In genomic region chrX:80431502-80431832, GRCh38 we compare ENCODE assay signal across 35 cellular contexts. TPM values are rescaled to one million over a fixed set of nuclear protein-coding genes. Genes with fewer than 3 reads are reported as not detected.
"Had no signal": no experiment of that assay in that cellular context is flagged by ENCODE, and none has a peak within 500 bp of the region (broad histone marks: within the 10 kb centered on the region; RNA-seq: fewer than 3 reads in every experiment).

No MANE protein-coding gene starts in this region.

- DNase-seq: effector memory CD8-positive, alpha-beta T cell; esophagus squamous epithelium; heart left ventricle; kidney; midbrain; naive thymus-derived CD4-positive, alpha-beta T cell; stimulated activated CD4-positive, alpha-beta T cell treated with anti-CD3 and anti-CD28 coated beads, Interleukin-2, amount 100 ng/mL, for 24 hours; stimulated activated CD4-positive, alpha-beta T cell treated with anti-CD3 and anti-CD28 coated beads, Interleukin-4, amount 100 ng/mL, for 24 hours; substantia nigra; testis; tibial artery had no signal

- H3K27ac ChIP-seq: esophagus squamous epithelium, gastrocnemius medialis, heart left ventricle, hepatocyte, neural progenitor cell, parathyroid adenoma, right atrium auricular region, tibial artery had no signal

- FAIRE-seq: endometrium, kidney had no signal

- H3K4me3 Mint-ChIP-seq: effector memory CD8-positive, alpha-beta T cell; memory B cell; naive thymus-derived CD4-positive, alpha-beta T cell; nephron; neural progenitor cell; stimulated activated memory B cell treated with anti-CD40 and anti-IgM and Interleukin-4, amounts not matched to agents 10 μg/mL and 1 μg/mL and 100 μg/mL, for 72 hours; type B pancreatic cell had no signal

- H3K27me3 ChIP-seq: esophagus squamous epithelium, gastrocnemius medialis, hepatocyte, neural progenitor cell, right atrium auricular region, testis, tibial artery had no signal

- H3K9me3 Mint-ChIP-seq: effector memory CD8-positive, alpha-beta T cell had no signal

- H3K4me3 ChIP-seq: coronary artery, esophagus squamous epithelium, gastrocnemius medialis, heart left ventricle, hepatocyte, lung, neural progenitor cell, right atrium auricular region, testis, tibial artery had no signal

- H3K36me3 Mint-ChIP-seq: memory B cell; naive thymus-derived CD4-positive, alpha-beta T cell; neural progenitor cell; stimulated activated memory B cell treated with anti-CD40 and anti-IgM and Interleukin-4, amounts not matched to agents 10 μg/mL and 1 μg/mL and 100 μg/mL, for 72 hours; type B pancreatic cell had no signal

- H3K4me1 Mint-ChIP-seq: memory B cell; naive thymus-derived CD4-positive, alpha-beta T cell; nephron; neural progenitor cell; stimulated activated memory B cell treated with anti-CD40 and anti-IgM and Interleukin-4, amounts not matched to agents 10 μg/mL and 1 μg/mL and 100 μg/mL, for 72 hours had no signal

- H3K36me3 ChIP-seq: esophagus squamous epithelium, gastrocnemius medialis, heart left ventricle, neural progenitor cell, right atrium auricular region, tibial artery had no signal

- H3K9me3 ChIP-seq: esophagus squamous epithelium, gastrocnemius medialis, right atrium auricular region, testis, tibial artery had no signal

- H3K4me1 ChIP-seq: esophagus squamous epithelium, gastrocnemius medialis, heart left ventricle, neural progenitor cell, parathyroid adenoma, right atrium auricular region, testis, tibial artery had no signal

- H3K27me3 Mint-ChIP-seq: effector memory CD8-positive, alpha-beta T cell; naive thymus-derived CD4-positive, alpha-beta T cell; progenitor cell of endocrine pancreas; stimulated activated memory B cell treated with anti-CD40 and anti-IgM and Interleukin-4, amounts not matched to agents 10 μg/mL and 1 μg/mL and 100 μg/mL, for 72 hours; type B pancreatic cell had no signal

- H3K27ac Mint-ChIP-seq: effector memory CD8-positive, alpha-beta T cell; memory B cell; naive thymus-derived CD4-positive, alpha-beta T cell; nephron; neural progenitor cell; progenitor cell of endocrine pancreas; stimulated activated memory B cell treated with anti-CD40 and anti-IgM and Interleukin-4, amounts not matched to agents 10 μg/mL and 1 μg/mL and 100 μg/mL, for 72 hours; type B pancreatic cell had no signal

- ATAC-seq: effector memory CD8-positive, alpha-beta T cell; heart left ventricle; left lobe of liver; naive thymus-derived CD4-positive, alpha-beta T cell; sciatic nerve; stimulated activated memory B cell treated with anti-CD40 and anti-IgM and Interleukin-4, amounts not matched to agents 10 μg/mL and 1 μg/mL and 100 μg/mL, for 72 hours; stimulated activated naive CD8-positive, alpha-beta T cell treated with anti-CD3 and anti-CD28 coated beads, Interleukin-15, Interleukin-2, amounts not matched to agents 100 U/mL and 50 U/mL, for 24 hours had no signal

RNA-seq across cellular contexts. Expression of gene TENT5D, which starts 11.2 kb away (rescaled TPM):
- total RNA-seq: dermis microvascular lymphatic vessel endothelial cell; esophagus squamous epithelium; fibroblast of villous mesenchyme; gastrocnemius medialis; glomerular endothelial cell; heart left ventricle; left lobe of liver; liver; lung; mucosa of gallbladder; naive thymus-derived CD4-positive, alpha-beta T cell; osteoblast; progenitor cell of endocrine pancreas; right atrium auricular region; sciatic nerve; skeletal muscle tissue; urinary bladder had no signal
- polyA plus RNA-seq: heart left ventricle; hepatocyte; liver; lung; naive thymus-derived CD4-positive, alpha-beta T cell; urinary bladder had no signal
